19 cellular contexts compared by ENCODE assay signal in genomic region chr7:29864668-29865067, GRCh38. TPM values are rescaled to one million over a fixed set of nuclear protein-coding genes. Genes with fewer than 3 reads are reported as not detected.
DNase-seq lines count a peak whose midpoint lies in the region; ATAC-seq and TF ChIP-seq lines count a peak whose summit lies in the region.
"Had no signal": no experiment of that assay in that cellular context is flagged by ENCODE, and none has a peak within 500 bp of the region (broad histone marks: within the 10 kb centered on the region; RNA-seq: fewer than 3 reads in every experiment).

No MANE protein-coding gene starts in this region.

- peak overlapping the region; percentile 79 for H3K27ac Mint-ChIP-seq in chondrocyte (ENCODE audit: unreplicated experiment)
- H3K27ac Mint-ChIP-seq in GM23338 = no peak overlapping the region
- H3K27ac Mint-ChIP-seq: CD4-positive, alpha-beta T cell; H9 had no signal

- H3K4me3 ChIP-seq in right atrium auricular region (no peak overlapping the region), gastrocnemius medialis (no peak overlapping the region), upper lobe of left lung (no peak overlapping the region), GM23338 (no peak overlapping the region)
- H3K4me3 ChIP-seq: A549, MG63 had no signal

- TF ChIP-seq POLR2A in gastrocnemius medialis (IDR thresholded peaks at IDR 0.05) = no peak
- TF ChIP-seq POLR2A in upper lobe of left lung (IDR thresholded peaks at IDR 0.05) = no peak

- H3K9me3 Mint-ChIP-seq in chondrocyte (ENCODE audit: low read depth) (peaks cover 7% of the 10 kb centered on the region), GM23338 (no peaks in the 10 kb centered on the region)
- H3K9me3 Mint-ChIP-seq: CD4-positive, alpha-beta T cell; H9 had no signal

- no peaks in the 10 kb centered on the region for H3K79me2 ChIP-seq in GM23338 (replicated peaks; ENCODE audit: insufficient read depth)

- intact Hi-C loops in gastrocnemius medialis (cut with DNase I; ENCODE audit: low total_unique reads) = loop anchor here (5.0 kb wide), 1 partner anchor 97 kb away; no protein-coding TSS in a partner anchor

- no peaks in the 10 kb centered on the region for H3K36me3 ChIP-seq in right atrium auricular region
- H3K36me3 ChIP-seq in gastrocnemius medialis = no peaks in the 10 kb centered on the region
- H3K36me3 ChIP-seq in upper lobe of left lung = no peaks in the 10 kb centered on the region
- H3K36me3 ChIP-seq in GM23338 (ENCODE audit: insufficient read depth) = no peaks in the 10 kb centered on the region
- H3K36me3 ChIP-seq: MG63 had no signal

- H3K4me1 Mint-ChIP-seq in chondrocyte (ENCODE audit: low read depth) = peaks cover 39% of the 10 kb centered on the region
- H3K4me1 Mint-ChIP-seq in GM23338 = peaks cover 12% of the 10 kb centered on the region

- H3K27ac ChIP-seq in right atrium auricular region (peak overlapping the region; percentile 35 to 38), gastrocnemius medialis (peak overlapping the region; percentile 84 to 96 (median 89)), upper lobe of left lung (no peak overlapping the region), GM23338 (ENCODE audit: low read depth) (no peak overlapping the region)

- WGBS in upper lobe of left lung, 2 donors = 61 to 73% methylated on average over 2 of the region's 2 CpGs

- TF ChIP-seq EP300 in upper lobe of left lung (IDR thresholded peaks at IDR 0.05) = no peak

- H3K4me1 ChIP-seq in right atrium auricular region = peaks cover 0 to 24% of the 10 kb centered on the region in 2 donors
- H3K4me1 ChIP-seq in gastrocnemius medialis = peaks cover 76 to 83% of the 10 kb centered on the region in 2 donors
- peaks cover 4 to 24% (median 17%) of the 10 kb centered on the region in 4 donors for H3K4me1 ChIP-seq in upper lobe of left lung
- H3K4me1 ChIP-seq in GM23338 (ENCODE audit: insufficient read depth) = 0 out of 2 replicates have a peak, but pooled peaks cover 8% of the 10 kb centered on the region
- H3K4me1 ChIP-seq: Caco-2 had no signal

- H3K27me3 ChIP-seq in right atrium auricular region = no peaks in the 10 kb centered on the region
- no peaks in the 10 kb centered on the region for H3K27me3 ChIP-seq in gastrocnemius medialis
- no peaks in the 10 kb centered on the region for H3K27me3 ChIP-seq in upper lobe of left lung
- no peaks in the 10 kb centered on the region for H3K27me3 ChIP-seq in GM23338 (ENCODE audit: insufficient read depth)
- H3K27me3 ChIP-seq: MG63 had no signal

- TF ChIP-seq CTCF in chondrocyte (IDR thresholded peaks at IDR 0.05) = no peak
- no peak for TF ChIP-seq CTCF in right atrium auricular region (IDR thresholded peaks at IDR 0.05)
- no peak for TF ChIP-seq CTCF in gastrocnemius medialis (IDR thresholded peaks at IDR 0.05 in 4 of 5, conservative IDR thresholded peaks at IDR 0.05 in 1 of 5)
- TF ChIP-seq CTCF in upper lobe of left lung (IDR thresholded peaks at IDR 0.05) = no peak
- TF ChIP-seq CTCF in GM23338 (conservative IDR thresholded peaks at IDR 0.05; ENCODE audit: low read depth in 2 of 2) = no peak

- no peaks in the 10 kb centered on the region for H4K20me1 ChIP-seq in GM23338 (replicated peaks; ENCODE audit: insufficient read depth)

- H3K27me3 Mint-ChIP-seq in chondrocyte (ENCODE audit: low read depth) (no peaks in the 10 kb centered on the region), GM23338 (ENCODE audit: insufficient read depth, low read depth, poor library complexity) (no peaks in the 10 kb centered on the region)

- H3F3A ChIP-seq in GM23338 (replicated peaks; ENCODE audit: low read depth) = no peaks in the 10 kb centered on the region

- in situ Hi-C loops in gastrocnemius medialis (cut with MboI; ENCODE audit: low sequenced_read_pairs in 4 of 4) = no loop called here

- ATAC-seq in gastrocnemius medialis (no peak), GM18867 (IDR thresholded peaks at IDR 0.05; ENCODE audit: unreplicated experiment) (no peak), upper lobe of left lung (ENCODE audit: low FRiP score in 2 of 2) (no peak), GM23338 (no peak)

- peak; percentile 22 for DNase-seq in EH (ENCODE audit: low read depth)
- no peak for DNase-seq in chondrocyte (ENCODE audit: low spot score)
- DNase-seq in right atrium auricular region (ENCODE audit: low spot score) = no peak
- no peak for DNase-seq in gastrocnemius medialis
- DNase-seq in upper lobe of left lung = no peak
- DNase-seq in GM23338 (ENCODE audit: low spot score) = no peak
- DNase-seq: Caco-2; CD4-positive, alpha-beta T cell; GF-D8; H9; MG63; NCI-H1048; NCI-H2081 treated with DMSO at 0.1 percent for 48 hours; NK-92 treated with Interleukin-12 subunit alpha and Interleukin-12 subunit beta, amount 100 ng/mL, for 24 hours; SHP77 treated with DMSO at 0.1 percent for 48 hours had no signal

- H3K4me3 Mint-ChIP-seq in chondrocyte (ENCODE audit: unreplicated experiment) (no peak overlapping the region), GM23338 (no peak overlapping the region)
- H3K4me3 Mint-ChIP-seq: CD4-positive, alpha-beta T cell; H9 had no signal

- no peaks in the 10 kb centered on the region; the same call in 1 of the 2 replicates for H3K9me2 ChIP-seq in GM23338 (ENCODE audit: insufficient read depth)

- no peaks in the 10 kb centered on the region for H3K9me3 ChIP-seq in right atrium auricular region
- no peaks in the 10 kb centered on the region for H3K9me3 ChIP-seq in gastrocnemius medialis
- H3K9me3 ChIP-seq in upper lobe of left lung = no peaks in the 10 kb centered on the region
- H3K9me3 ChIP-seq: A549, Caco-2, MG63 had no signal

- H3K36me3 Mint-ChIP-seq in chondrocyte (ENCODE audit: low read depth) = no peaks in the 10 kb centered on the region
- no peaks in the 10 kb centered on the region for H3K36me3 Mint-ChIP-seq in GM23338 (ENCODE audit: low read depth)

- H2AFZ ChIP-seq in GM23338 = no peak overlapping the region

- H3K4me2 ChIP-seq in GM23338 = no peak overlapping the region

TF ChIP-seq in GM23338, 12 proteins besides CTCF, POLR2A, EP300 and RAD21:
- no peak for TF ChIP-seq ZNF331 (CRISPR knock-in tag; IDR thresholded peaks at IDR 0.05; ENCODE audit: low read depth)

RNA-seq across cellular contexts. Expression of gene WIPF3, which starts 58.4 kb away (rescaled TPM):
- total RNA-seq in chondrocyte = 0.10 to 0.65 TPM (median 0.51 TPM) in 3 replicates
- total RNA-seq in right atrium auricular region = 1 to 10 TPM; 1.3 to 2.9 TPM
- total RNA-seq in gastrocnemius medialis = 1 to 10 TPM; 4.2 to 9.9 (median 8.3) TPM
- total RNA-seq in upper lobe of left lung = 1 to 10 TPM in 2 of 6 donors, under 1 TPM in 2, not detected in 2; 0.34 to 1.3 (median 0.96) TPM
- total RNA-seq in GM23338 (2014; rRNA removed; shearing (Covaris generic)) = 5.7 and 5.9 TPM in 2 replicates
- polyA plus RNA-seq in GM23338 (2016; fragmentation: Nextera tagmentation; extraction: Ambion mirVana) = 10.0 and 11.4 TPM in 2 replicates
- total RNA-seq: CD4-positive, alpha-beta T cell; Daoy had no signal
- polyA plus RNA-seq: BJ had no signal

Comparison
In these comparisons a context has a peak if more than half of its experiments do, and no peak if none do; other contexts are left out.
1. H3K27ac ChIP-seq: peak in right atrium auricular region (2 of 2) and gastrocnemius medialis (4 of 4); none in upper lobe of left lung (0 of 4) and GM23338 (single experiment).